Comparison of ENCODE assay signal across 1 cellular context in the genomic region with DNA sequence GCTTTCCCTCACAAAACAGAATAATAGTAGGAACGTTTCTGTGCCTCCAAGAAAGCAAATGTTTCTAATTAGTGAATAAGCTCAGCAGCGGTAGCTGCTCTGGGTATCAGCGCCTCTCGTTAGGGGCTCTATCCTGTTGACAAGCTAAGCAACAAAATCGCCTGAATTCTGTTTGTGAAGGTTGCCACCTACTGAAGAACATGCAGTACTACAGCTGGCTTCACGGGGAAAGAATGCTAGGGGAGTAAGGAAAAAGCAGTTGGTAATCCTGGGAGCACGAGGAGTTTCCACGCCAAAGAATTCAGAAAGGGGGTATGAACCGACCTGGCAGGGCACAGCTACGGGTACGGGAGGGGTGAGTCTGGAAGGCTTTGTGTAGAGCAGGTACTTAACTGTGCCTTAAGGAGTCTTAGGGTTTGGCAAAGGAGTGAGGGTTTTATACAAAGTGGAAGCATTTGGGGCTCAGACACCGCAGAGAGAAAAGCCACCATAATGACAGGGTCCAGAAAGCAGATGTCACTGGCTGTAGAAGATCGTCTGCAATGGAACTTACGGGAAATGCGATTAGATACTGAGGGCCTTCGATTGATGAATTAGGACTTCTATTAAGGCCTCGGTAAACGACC.
A peak's percentile ranks its signal among the peaks of the same experiment; 100 is the strongest.
TF ChIP-seq lines count a peak whose summit lies in the region.

No MANE protein-coding gene starts in this region.

TF ChIP-seq in IMR-90, 13 proteins besides CTCF, POLR2A, EP300 and RAD21:
- TF ChIP-seq SMC3 (IDR thresholded peaks at IDR 0.05; ENCODE audit: low read depth, low read length) (0 out of 2 replicates have a peak, but pooled peaks have one; percentile 25), NFE2L2 (IDR thresholded peaks at IDR 0.05; ENCODE audit: low read depth, low read length) (no peak)
